ENCODE assay signal across 1 cellular context in genomic region chr17:58321571-58322525, GRCh38.
TF ChIP-seq lines count a peak whose summit lies in the region.

No MANE protein-coding gene starts in this region.

TF ChIP-seq in IMR-90, 13 proteins besides CTCF, POLR2A, EP300 and RAD21:
- TF ChIP-seq MAZ (IDR thresholded peaks at IDR 0.05; ENCODE audit: borderline replicate concordance, low read depth, low read length) = no peak
- TF ChIP-seq USF2 (IDR thresholded peaks at IDR 0.05; ENCODE audit: low read depth, low read length) = no peak
